8 cellular contexts compared by ENCODE assay signal in the genomic region with DNA sequence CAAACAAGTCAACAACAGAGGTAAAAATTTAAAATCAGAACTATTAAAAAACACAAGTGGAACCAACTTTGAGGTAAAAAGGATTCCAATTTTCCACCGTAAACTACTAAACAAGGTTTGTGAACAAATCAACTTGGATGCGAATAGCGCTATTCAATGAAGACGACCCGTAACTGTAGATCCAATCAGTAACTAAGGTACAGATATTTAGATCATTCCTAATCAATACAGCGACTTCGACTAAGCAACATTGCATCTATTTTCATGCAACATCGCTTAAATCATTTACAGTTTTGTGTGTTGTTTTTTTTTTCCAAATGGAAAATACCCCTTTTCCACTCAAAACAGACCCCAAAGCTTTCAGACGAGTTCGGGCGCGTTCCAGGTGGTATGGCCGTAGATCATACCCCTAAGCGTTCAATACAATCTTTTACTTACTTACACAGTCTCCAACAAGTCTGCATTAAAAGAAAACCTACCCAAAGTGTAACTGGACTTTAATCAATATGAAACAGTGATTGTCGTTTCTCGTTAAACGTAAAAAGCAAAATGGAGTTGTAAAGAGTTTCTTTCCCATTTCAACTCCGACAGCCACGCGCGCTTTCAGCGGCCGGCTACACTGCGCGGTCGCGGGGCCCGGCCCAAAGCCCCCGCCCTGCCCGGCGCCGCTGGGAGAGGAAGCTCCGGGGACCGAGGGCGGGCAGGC. TPM values are rescaled to one million over a fixed set of nuclear protein-coding genes. Genes with fewer than 3 reads are reported as not detected.
DNase-seq lines count a peak whose midpoint lies in the region; ATAC-seq and TF ChIP-seq lines count a peak whose summit lies in the region.

No MANE protein-coding gene starts in this region.

- peaks cover 28 to 53% of the 10 kb centered on the region in 2 donors for H3K4me1 ChIP-seq in muscle layer of duodenum (ENCODE audit: control insufficient read depth in 1 of 2, insufficient read depth in 2 of 2, low read length in 2 of 2)

- POLR2A ChIA-PET in BJ (lab: Charles Lee), result interaction anchor here (0.6 kb wide), 1 partner anchor 71 kb away, joined by 3 read pairs; no protein-coding TSS in a partner anchor

- TF ChIP-seq CTCF in BJ (IDR thresholded peaks at IDR 0.05; ENCODE audit: insufficient read depth, low read depth, low read length), result no peak
- TF ChIP-seq CTCF in coronary artery (IDR thresholded peaks at IDR 0.05), result no peak

- H3K27me3 ChIP-seq in BJ (ENCODE audit: control insufficient read depth, insufficient read depth, low read length) (no peaks in the 10 kb centered on the region), muscle layer of duodenum (ENCODE audit: low read depth, low read length) (no peaks in the 10 kb centered on the region)

- H3K9me3 ChIP-seq in muscle layer of duodenum (ENCODE audit: control insufficient read depth in 1 of 2, low read length in 2 of 2), result no peaks in the 10 kb centered on the region

- no peak for DNase-seq in BJ (ENCODE audit: low read depth)
- peak; percentile 45 for DNase-seq in KBM-7
- no peak for DNase-seq in coronary artery (ENCODE audit: low spot score)
- DNase-seq in stimulated activated naive CD4-positive, alpha-beta T cell treated with Interleukin-2 at 50 U/mL for 16 hours (lab: John Stamatoyannopoulos, UW), result no peak
- no peak for DNase-seq in mucosa of gallbladder (ENCODE audit: low spot score)
- DNase-seq in T1000 (lab: John Stamatoyannopoulos, UW), result no peak

- in situ Hi-C loops in KBM-7 (cut with MboI; ENCODE audit: low pct_unique_long_range_greater_than_20kb, low sequenced_read_pairs), result no loop called here

- CTCF ChIA-PET in BJ (lab: Yijun Ruan, JAX), result interaction anchor here (1.4 kb wide), 1 partner anchor 23 kb away, joined by 3 read pairs; no protein-coding TSS in a partner anchor

- H3K27ac ChIP-seq in coronary artery (peak overlapping the region; percentile 99), muscle layer of duodenum (ENCODE audit: low read length) (peak overlapping the region; percentile 88)

- ATAC-seq in GM19023 (IDR thresholded peaks at IDR 0.05; ENCODE audit: unreplicated experiment), result no peak

- H3K4me3 ChIP-seq in BJ (ENCODE audit: low read depth, low read length) (peak overlapping the region; percentile 81), coronary artery (peak overlapping the region; percentile 88), muscle layer of duodenum (ENCODE audit: low read depth in 1 of 2, low read length in 2 of 2) (peak overlapping the region; percentile 73 to 86)

- H3K36me3 ChIP-seq in BJ (ENCODE audit: control insufficient read depth, insufficient read depth, low read length) (peaks cover 3% of the 10 kb centered on the region), muscle layer of duodenum (ENCODE audit: control insufficient read depth in 1 of 2, insufficient read depth in 2 of 2, low read length in 2 of 2) (peaks cover 10 to 12% of the 10 kb centered on the region in 2 donors)

RNA-seq across cellular contexts. Expression of a gene that starts 0.8 kb away (rescaled TPM):
- polyA plus RNA-seq in BJ (2011; rRNA removed), result 549 and 615 TPM in 2 replicates
- polyA minus RNA-seq in BJ (2011; rRNA and poly(A)+ RNA removed), result 619 and 769 TPM in 2 replicates
- 386 TPM for total RNA-seq in mucosa of gallbladder

RNA-seq across cellular contexts. Expression of a gene that starts 1.2 kb away (rescaled TPM):
- polyA plus RNA-seq in BJ (2011; rRNA removed), result 43.3 and 57.2 TPM in 2 replicates
- polyA minus RNA-seq in BJ (2011; rRNA and poly(A)+ RNA removed), result 16.7 and 20.2 TPM in 2 replicates
- 57.6 TPM for total RNA-seq in mucosa of gallbladder

RNA-seq across cellular contexts. Expression of a gene that starts 11.3 kb away (rescaled TPM):
- 6.3 and 9.1 TPM in 2 replicates for polyA plus RNA-seq in BJ (2011; rRNA removed)
- polyA minus RNA-seq in BJ (2011; rRNA and poly(A)+ RNA removed), result 0.93 and 2.9 TPM in 2 replicates
- 20.7 TPM for total RNA-seq in mucosa of gallbladder

RNA-seq across cellular contexts. Expression of a gene that starts 18.1 kb away (rescaled TPM):
- 11.2 and 29.5 TPM in 2 replicates for polyA plus RNA-seq in BJ (2011; rRNA removed)
- 11.3 and 17.8 TPM in 2 replicates for polyA minus RNA-seq in BJ (2011; rRNA and poly(A)+ RNA removed)
- 27.8 TPM for total RNA-seq in mucosa of gallbladder

RNA-seq across cellular contexts. Expression of a gene that starts 52.8 kb away (rescaled TPM):
- polyA plus RNA-seq in BJ (2011; rRNA removed), result 503 and 751 TPM in 2 replicates
- 83.4 and 121 TPM in 2 replicates for polyA minus RNA-seq in BJ (2011; rRNA and poly(A)+ RNA removed)
- 296 TPM for total RNA-seq in mucosa of gallbladder
